Comparison of ENCODE assay signal across 16 cellular contexts in the genomic region with DNA sequence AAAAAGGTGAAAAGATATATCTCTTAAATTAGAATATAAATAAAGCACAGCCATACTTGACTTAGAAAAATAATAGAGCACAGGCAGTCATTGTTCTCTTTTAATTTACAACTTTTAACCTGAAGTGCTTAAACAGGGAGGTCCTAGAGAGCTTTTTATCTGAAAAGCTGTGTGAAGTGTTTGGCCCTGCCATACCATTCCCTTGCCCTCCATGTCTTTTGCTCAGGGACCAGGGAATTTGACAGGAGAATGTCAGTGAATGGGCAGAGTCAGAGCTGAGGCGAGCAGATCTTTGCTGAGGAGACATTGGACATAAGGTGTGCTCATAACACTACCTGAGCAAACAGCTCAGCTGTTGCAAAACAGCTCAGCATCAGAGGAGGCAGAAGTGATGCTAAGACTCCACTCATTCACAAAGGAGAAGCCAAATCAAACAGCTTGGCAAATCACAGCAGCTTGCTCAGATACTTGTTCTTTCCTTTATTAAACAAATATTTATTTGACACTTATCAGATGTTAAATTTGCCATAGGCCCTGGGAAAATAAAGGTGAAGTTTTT.
"Had no signal": no experiment of that assay in that cellular context is flagged by ENCODE, and none has a peak within 500 bp of the region (broad histone marks: within the 10 kb centered on the region; RNA-seq: fewer than 3 reads in every experiment).

No MANE protein-coding gene starts in this region.

- H3K4me1 ChIP-seq: esophagus muscularis mucosa, right atrium auricular region, tibial artery had no signal

- H2AFZ ChIP-seq: hepatocyte had no signal

- ATAC-seq: left cardiac atrium; mucosa of descending colon; naive thymus-derived CD8-positive, alpha-beta T cell had no signal

- H3K27ac ChIP-seq: epithelial cell of prostate, esophagus muscularis mucosa, hepatocyte, neutrophil, right atrium auricular region, tibial artery had no signal

- H3K4me3 Mint-ChIP-seq: naive thymus-derived CD8-positive, alpha-beta T cell had no signal

- H3K4me3 ChIP-seq: esophagus muscularis mucosa, hepatocyte, mucosa of descending colon, right atrium auricular region, tibial artery had no signal

- DNase-seq: effector memory CD4-positive, alpha-beta T cell; head of caudate nucleus; kidney; left cardiac atrium; mucosa of descending colon; naive thymus-derived CD8-positive, alpha-beta T cell; posterior cingulate gyrus; small intestine; stimulated activated CD4-positive, alpha-beta T cell treated with anti-CD3 and anti-CD28 coated beads, Interleukin-12 subunit alpha, Interleukin-12 subunit beta, amount 100 ng/mL, for 4 hours; stimulated activated naive CD4-positive, alpha-beta T cell treated with Interleukin-2 at 50 U/mL for 16 hours; tibial artery had no signal

- H3K79me2 ChIP-seq: hepatocyte had no signal

- H3K4me1 Mint-ChIP-seq: naive thymus-derived CD8-positive, alpha-beta T cell had no signal

- H3K9me3 ChIP-seq: esophagus muscularis mucosa, mucosa of descending colon, neutrophil, right atrium auricular region had no signal

- H3K36me3 ChIP-seq: esophagus muscularis mucosa, neutrophil, right atrium auricular region, tibial artery had no signal

- H3K27me3 ChIP-seq: hepatocyte, right atrium auricular region had no signal

- H3K4me2 ChIP-seq: hepatocyte had no signal
